ENCODE assay signal across 23 cellular contexts in the genomic region with DNA sequence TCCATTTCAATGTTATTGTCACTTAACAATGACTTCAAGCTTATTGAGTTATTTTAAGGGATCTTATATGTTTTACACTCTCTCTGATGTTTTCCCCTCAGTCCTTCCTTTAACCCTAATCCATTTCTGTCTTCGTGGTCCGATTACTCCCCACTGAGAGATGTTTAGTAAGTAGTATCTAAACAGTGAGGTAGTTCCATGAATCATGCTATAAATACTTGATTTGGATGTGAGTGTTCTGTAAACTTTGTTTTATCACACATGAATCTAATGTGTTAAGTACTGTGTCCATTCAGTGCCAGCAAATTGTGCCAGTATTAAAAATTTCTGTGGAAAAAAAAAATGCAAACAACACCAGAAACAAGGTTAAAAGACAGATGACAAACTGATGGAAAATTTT. TPM values are rescaled to one million over a fixed set of nuclear protein-coding genes. Genes with fewer than 3 reads are reported as not detected.
DNase-seq lines count a peak whose midpoint lies in the region; ATAC-seq, FAIRE-seq and TF ChIP-seq lines count a peak whose summit lies in the region.
"Had no signal": no experiment of that assay in that cellular context is flagged by ENCODE, and none has a peak within 500 bp of the region (broad histone marks: within the 10 kb centered on the region; RNA-seq: fewer than 3 reads in every experiment).

No MANE protein-coding gene starts in this region.

- 28 to 35% methylated on average over 2 of the region's 2 CpGs for WGBS in GM23248 (ENCODE audit: low coverage in 1 of 2, low lambda C conversion rate in 2 of 2, missing lambda C conversion rate in 2 of 2), 2 experiments

- no peaks in the 10 kb centered on the region for H3K79me2 ChIP-seq in GM23248 (ENCODE audit: insufficient read depth)
- H3K79me2 ChIP-seq in PC-3 (ENCODE audit: low read length), result no peaks in the 10 kb centered on the region

- H3K4me1 ChIP-seq in GM23248 (ENCODE audit: insufficient read depth), result peaks cover 32% of the 10 kb centered on the region
- peaks cover 40% of the 10 kb centered on the region for H3K4me1 ChIP-seq in PC-3 (ENCODE audit: insufficient read depth, low read length)
- H3K4me1 ChIP-seq: A549, BLaER1 had no signal

- peak overlapping the region; percentile 34 for H3K4me2 ChIP-seq in GM23248 (ENCODE audit: unreplicated experiment)
- H3K4me2 ChIP-seq in PC-3 (ENCODE audit: low read length), result peak overlapping the region; percentile 12; the same call in 1 of the 2 replicates
- H3K4me2 ChIP-seq: A549, BLaER1, KMS-11 had no signal

- peaks cover 24% of the 10 kb centered on the region for H3F3A ChIP-seq in GM23248 (ENCODE audit: insufficient read depth)
- no peaks in the 10 kb centered on the region for H3F3A ChIP-seq in PC-3 (ENCODE audit: low read length, unreplicated experiment)

- TF ChIP-seq CTCF in AG10803 (conservative IDR thresholded peaks at IDR 0.05; ENCODE audit: low read length), result no peak
- TF ChIP-seq CTCF in PC-3 (conservative IDR thresholded peaks at IDR 0.05; ENCODE audit: low read depth, low read length), result no peak
- no peak for TF ChIP-seq CTCF in D721Med (IDR thresholded peaks at IDR 0.05; ENCODE audit: insufficient read depth, missing control alignments)
- no peak for TF ChIP-seq CTCF in coronary artery (IDR thresholded peaks at IDR 0.05)

- H2AFZ ChIP-seq in GM23248 (0 out of 2 replicates have a peak overlapping the region, but pooled peaks have one; percentile 24), PC-3 (ENCODE audit: low read length) (no peak overlapping the region)

- in situ Hi-C loops in GM23248 (cut with MboI), result loop anchor here (25.0 kb wide), 1 partner anchor 1022 kb away; a partner anchor contains a TSS

- DNase-seq in AG10803 (ENCODE audit: low read depth) (peak; percentile 21), GM23248 (peak; percentile 48), PC-3 (peak; percentile 48), iris pigment epithelial cell (ENCODE audit: low read depth) (peak; percentile 54), D721Med (ENCODE audit: insufficient read length, low spot score) (no peak), coronary artery (ENCODE audit: low spot score) (no peak)
- DNase-seq in stimulated activated naive CD8-positive, alpha-beta T cell treated with anti-CD3 and anti-CD28 coated beads, Interleukin-15, Interleukin-2, amounts not matched to agents 100 U/mL and 50 U/mL, for 24 hours, result no peak
- DNase-seq: CD4-positive, alpha-beta T cell; COR-L47; DMS 273 treated with DMSO at 0.1 percent for 48 hours; DMS79 treated with DMSO at 0.1 percent for 48 hours; H7; NCI-H187; NCI-H446 treated with DMSO at 0.1 percent for 48 hours; NCI-H526 treated with DMSO at 0.1 percent for 48 hours; OCI-M1; Right ventricle myocardium superior had no signal

- intact Hi-C loops in PC-3 (cut with micrococcal nuclease), result no loop called here

- H3K36me3 ChIP-seq in GM23248 (ENCODE audit: low read depth), result peaks cover 30% of the 10 kb centered on the region
- H3K36me3 ChIP-seq in PC-3 (ENCODE audit: low read depth, low read length), result peaks cover 21% of the 10 kb centered on the region

- H3K27me3 ChIP-seq in GM23248 (replicated peaks; ENCODE audit: insufficient read depth) (no peaks in the 10 kb centered on the region), PC-3 (ENCODE audit: low read length) (no peaks in the 10 kb centered on the region)
- H3K27me3 ChIP-seq: BLaER1 had no signal

- FAIRE-seq in D721Med (lab: Jason Lieb, UNC), result no peak
- FAIRE-seq: G401.6, GM19239 had no signal

- H3K4me3 ChIP-seq in AG10803 (ENCODE audit: low read length) (no peak overlapping the region), GM23248 (no peak overlapping the region; the same call in 1 of the 2 replicates), PC-3 (ENCODE audit: low read length) (no peak overlapping the region), coronary artery (no peak overlapping the region)
- H3K4me3 ChIP-seq: A549, BLaER1 had no signal

- H3K9me3 ChIP-seq in GM23248 (ENCODE audit: low read depth) (no peaks in the 10 kb centered on the region), PC-3 (ENCODE audit: low read length) (no peaks in the 10 kb centered on the region)
- H3K9me3 ChIP-seq: A549, BLaER1 had no signal

- peak overlapping the region; percentile 35; the same call in 1 of the 2 replicates for H3K9ac ChIP-seq in GM23248
- H3K9ac ChIP-seq in PC-3 (ENCODE audit: low read length), result no peak overlapping the region
- H3K9ac ChIP-seq: BLaER1, KMS-11 had no signal

- CTCF ChIA-PET in PC-3 (lab: Charles Lee), result no interaction called here

- H3K9me2 ChIP-seq in GM23248 (ENCODE audit: insufficient read depth) (no peaks in the 10 kb centered on the region), PC-3 (replicated peaks; ENCODE audit: low read length) (no peaks in the 10 kb centered on the region)

- H3K27ac ChIP-seq in GM23248 (peak overlapping the region; percentile 59), PC-3 (ENCODE audit: low read length) (peak overlapping the region; percentile 47), coronary artery (no peak overlapping the region)
- H3K27ac ChIP-seq: A549, BLaER1, KMS-11 had no signal

- POLR2A ChIA-PET in PC-3 (lab: Charles Lee; ENCODE audit: unreplicated experiment), result no interaction called here

- H4K20me1 ChIP-seq in GM23248 (ENCODE audit: insufficient read depth) (no peaks in the 10 kb centered on the region), PC-3 (ENCODE audit: low read length) (0 out of 2 replicates have a peak, but pooled peaks cover 5% of the 10 kb centered on the region)

- peak; percentile 49 for ATAC-seq in PC-3
- no peak for ATAC-seq in stimulated activated naive CD8-positive, alpha-beta T cell treated with anti-CD3 and anti-CD28 coated beads, Interleukin-15, Interleukin-2, amounts not matched to agents 100 U/mL and 50 U/mL, for 24 hours
- ATAC-seq: A549 had no signal

- no TSS peak for BruUV-seq in PC-3 (replicated peaks; lab: Mats Ljungman, UMichigan)

RNA-seq across cellular contexts. Expression of a gene that starts 18.6 kb away (rescaled TPM):
- 31.3 and 31.5 TPM in 2 replicates for total RNA-seq in GM23248 (2014; rRNA removed; shearing (Covaris generic))
- 51.1 and 54.6 TPM in 2 replicates for polyA plus RNA-seq in GM23248 (2016; fragmentation: Nextera tagmentation; extraction: Ambion mirVana)
- 44.3 and 57.8 TPM in 2 replicates for total RNA-seq in PC-3 (2014; rRNA removed)

RNA-seq across cellular contexts. Expression of a gene that starts 30.5 kb away (rescaled TPM):
- 8.3 and 10.9 TPM in 2 replicates for total RNA-seq in GM23248 (2014; rRNA removed; shearing (Covaris generic))
- polyA plus RNA-seq in GM23248 (2016; fragmentation: Nextera tagmentation; extraction: Ambion mirVana), result 3.6 and 3.7 TPM in 2 replicates
- 2.8 and 3.5 TPM in 2 replicates for total RNA-seq in PC-3 (2014; rRNA removed)
- total RNA-seq: CD4-positive, alpha-beta T cell; SK-MEL-5 had no signal

RNA-seq across cellular contexts. Expression of a gene that starts 32.5 kb away (rescaled TPM):
- total RNA-seq in GM23248 (2014; rRNA removed; shearing (Covaris generic)), result 0.89 and 1.2 TPM in 2 replicates
- 0.53 and 0.65 TPM in 2 replicates for polyA plus RNA-seq in GM23248 (2016; fragmentation: Nextera tagmentation; extraction: Ambion mirVana)
- total RNA-seq in PC-3 (2014; rRNA removed), result 0.29 and 0.62 TPM in 2 replicates

Comparison
In these comparisons a context has a peak if more than half of its experiments do, and no peak if none do; other contexts are left out.
1. DNase-seq: peak in AG10803 (single experiment), GM23248 (single experiment), PC-3 (single experiment) and iris pigment epithelial cell (single experiment); none in D721Med (single experiment), coronary artery (single experiment) and stimulated activated naive CD8-positive, alpha-beta T cell treated with anti-CD3 and anti-CD28 coated beads, Interleukin-15, Interleukin-2, amounts not matched to agents 100 U/mL and 50 U/mL, for 24 hours (single experiment).
2. H3K27ac ChIP-seq: peak in GM23248 (single experiment) and PC-3 (single experiment); none in coronary artery (0 of 2).